Comparison of ENCODE assay signal across 9 cellular contexts in the genomic region with DNA sequence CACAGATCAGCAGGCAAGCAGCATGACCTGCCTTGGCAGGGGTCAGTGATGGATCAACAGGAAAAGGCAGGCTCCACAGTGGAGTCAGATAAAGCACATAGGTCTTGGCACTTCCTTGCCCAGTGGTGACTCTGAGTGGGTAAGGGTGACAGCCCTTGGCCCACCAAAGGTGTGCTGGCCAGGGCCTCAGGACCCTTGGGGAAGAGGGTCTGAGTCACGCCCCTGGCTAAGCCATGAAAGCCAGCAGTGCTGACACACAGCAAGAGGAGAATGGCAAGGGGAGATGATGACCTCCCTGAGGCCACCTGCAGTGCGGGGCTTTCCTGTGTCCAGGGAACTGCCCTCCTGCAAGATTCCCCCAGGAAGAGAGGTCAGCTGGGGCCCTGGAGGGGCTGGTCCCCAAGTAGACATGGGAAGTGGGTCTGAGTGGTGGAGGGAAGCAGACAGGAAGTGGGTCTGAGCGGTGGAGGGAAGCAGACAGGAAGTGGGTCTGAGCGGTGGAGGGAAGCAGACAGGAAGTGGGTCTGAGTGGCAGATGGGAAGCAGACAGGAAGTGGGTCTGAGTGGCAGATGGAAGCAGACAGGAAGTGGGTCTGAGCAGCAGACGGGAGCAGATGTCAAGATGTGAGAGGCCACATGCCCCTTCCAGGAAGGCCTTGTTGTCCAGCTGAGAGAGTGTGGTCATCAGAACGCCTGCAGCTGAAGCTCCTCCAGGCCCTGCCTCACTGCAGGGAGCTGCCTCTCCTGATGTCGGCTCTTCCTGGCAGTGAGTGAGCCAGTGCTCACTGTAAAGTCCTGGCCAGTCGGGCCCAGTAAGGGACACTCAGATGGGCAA. TPM values are rescaled to one million over a fixed set of nuclear protein-coding genes. Genes with fewer than 3 reads are reported as not detected.
DNase-seq lines count a peak whose midpoint lies in the region; ATAC-seq and TF ChIP-seq lines count a peak whose summit lies in the region.
"Had no signal": no experiment of that assay in that cellular context is flagged by ENCODE, and none has a peak within 500 bp of the region (broad histone marks: within the 10 kb centered on the region; RNA-seq: fewer than 3 reads in every experiment).

No MANE protein-coding gene starts in this region.

- CTCF ChIA-PET in activated CD8-positive, alpha-beta T cell treated with anti-CD3 and anti-CD28 coated beads for 36 hours (lab: Charles Lee) = no interaction called here

- no peaks in the 10 kb centered on the region for H3K36me3 ChIP-seq in body of pancreas (replicated peaks in 1 of 2; ENCODE audit: insufficient read depth in 1 of 2, low read depth in 2 of 2)
- H3K36me3 ChIP-seq in esophagus squamous epithelium = no peaks in the 10 kb centered on the region

- peak overlapping the region; percentile 88 for H3K27ac Mint-ChIP-seq in activated CD8-positive, alpha-beta T cell treated with anti-CD3 and anti-CD28 coated beads for 36 hours
- H3K27ac Mint-ChIP-seq in stimulated activated naive CD8-positive, alpha-beta T cell treated with anti-CD3 and anti-CD28 coated beads, Interleukin-15, Interleukin-2, amounts not matched to agents 100 ng/mL and 50 ng/mL, for 24 hours = peak overlapping the region; percentile 95

- DNase-seq in activated T-cell treated with anti-CD3 and anti-CD28 coated beads for 48 hours (ENCODE audit: low read depth) (peak; percentile 13), kidney tubule cell (ENCODE audit: low spot score) (peak; percentile 5), body of pancreas (no peak), esophagus squamous epithelium (lab: John Stamatoyannopoulos, UW) (no peak)
- no peak for DNase-seq in activated T-cell treated with anti-CD3 and anti-CD28 coated beads, Interleukin-2, amount 50 U/mL, for 1 hour
- peak; percentile 66 for DNase-seq in activated CD8-positive, alpha-beta T cell treated with anti-CD3 and anti-CD28 coated beads for 36 hours
- DNase-seq: NCI-H510A treated with DMSO at 0.1 percent for 48 hours had no signal

- WGBS in body of pancreas, 2 donors = 75 to 86% methylated on average over 7 to 8 of the region's 8 CpGs
- 59 to 77% methylated on average over 6 to 7 of the region's 8 CpGs for whole genome bisulfite sequencing in esophagus squamous epithelium, 2 donors

- H3K4me1 ChIP-seq in body of pancreas (no peaks in the 10 kb centered on the region), esophagus squamous epithelium (no peaks in the 10 kb centered on the region)

- H3K27me3 Mint-ChIP-seq in activated CD8-positive, alpha-beta T cell treated with anti-CD3 and anti-CD28 coated beads for 36 hours = no peaks in the 10 kb centered on the region
- no peaks in the 10 kb centered on the region for H3K27me3 Mint-ChIP-seq in stimulated activated naive CD8-positive, alpha-beta T cell treated with anti-CD3 and anti-CD28 coated beads, Interleukin-15, Interleukin-2, amounts not matched to agents 100 ng/mL and 50 ng/mL, for 24 hours

- no peak for TF ChIP-seq CTCF in activated CD8-positive, alpha-beta T cell treated with anti-CD3 and anti-CD28 coated beads for 36 hours (IDR thresholded peaks at IDR 0.05)
- TF ChIP-seq CTCF in body of pancreas (IDR thresholded peaks at IDR 0.05) (no peak), esophagus squamous epithelium (IDR thresholded peaks at IDR 0.05) (no peak)

- POLR2A ChIA-PET in activated CD8-positive, alpha-beta T cell treated with anti-CD3 and anti-CD28 coated beads for 36 hours (lab: Charles Lee) = interaction anchor here (1.0 kb wide), 1 partner anchor 17 kb away, joined by 4 read pairs; no protein-coding TSS in a partner anchor

- H3K4me3 Mint-ChIP-seq in activated CD8-positive, alpha-beta T cell treated with anti-CD3 and anti-CD28 coated beads for 36 hours = no peak overlapping the region
- H3K4me3 Mint-ChIP-seq in stimulated activated naive CD8-positive, alpha-beta T cell treated with anti-CD3 and anti-CD28 coated beads, Interleukin-15, Interleukin-2, amounts not matched to agents 100 ng/mL and 50 ng/mL, for 24 hours = peak overlapping the region; percentile 20

- peaks cover 13% of the 10 kb centered on the region for H3K9me3 Mint-ChIP-seq in activated CD8-positive, alpha-beta T cell treated with anti-CD3 and anti-CD28 coated beads for 36 hours
- peaks cover 10% of the 10 kb centered on the region for H3K9me3 Mint-ChIP-seq in stimulated activated naive CD8-positive, alpha-beta T cell treated with anti-CD3 and anti-CD28 coated beads, Interleukin-15, Interleukin-2, amounts not matched to agents 100 ng/mL and 50 ng/mL, for 24 hours

- TF ChIP-seq POLR2A in body of pancreas (IDR thresholded peaks at IDR 0.05) (no peak), esophagus squamous epithelium (IDR thresholded peaks at IDR 0.05) (no peak)

- no peaks in the 10 kb centered on the region for H3K9me3 ChIP-seq in body of pancreas
- H3K9me3 ChIP-seq in esophagus squamous epithelium = no peaks in the 10 kb centered on the region

- no peaks in the 10 kb centered on the region for H3K27me3 ChIP-seq in body of pancreas
- H3K27me3 ChIP-seq in esophagus squamous epithelium = peaks cover 0 to 6% (median 0%) of the 10 kb centered on the region in 4 donors

- intact Hi-C loops in activated CD8-positive, alpha-beta T cell treated with anti-CD3 and anti-CD28 coated beads for 36 hours (cut with micrococcal nuclease) = no loop called here
- intact Hi-C loops in body of pancreas (cut with DNase I) (no loop called here), esophagus squamous epithelium (cut with DNase I) (no loop called here)

- no peak overlapping the region for H3K27ac ChIP-seq in body of pancreas
- H3K27ac ChIP-seq in esophagus squamous epithelium = no peak overlapping the region

- peak; percentile 71 for ATAC-seq in activated CD8-positive, alpha-beta T cell treated with anti-CD3 and anti-CD28 coated beads for 36 hours
- ATAC-seq in GM21723 (IDR thresholded peaks at IDR 0.05; ENCODE audit: unreplicated experiment) = no peak
- no peak for ATAC-seq in body of pancreas

- H3K4me3 ChIP-seq in body of pancreas = no peak overlapping the region
- H3K4me3 ChIP-seq in esophagus squamous epithelium = no peak overlapping the region

- peaks cover 35% of the 10 kb centered on the region for H3K4me1 Mint-ChIP-seq in activated CD8-positive, alpha-beta T cell treated with anti-CD3 and anti-CD28 coated beads for 36 hours (ENCODE audit: low read depth)
- H3K4me1 Mint-ChIP-seq in stimulated activated naive CD8-positive, alpha-beta T cell treated with anti-CD3 and anti-CD28 coated beads, Interleukin-15, Interleukin-2, amounts not matched to agents 100 ng/mL and 50 ng/mL, for 24 hours (ENCODE audit: low read depth) = peaks cover 34% of the 10 kb centered on the region

- H3K36me3 Mint-ChIP-seq in activated CD8-positive, alpha-beta T cell treated with anti-CD3 and anti-CD28 coated beads for 36 hours (ENCODE audit: low read depth) = peaks cover 7% of the 10 kb centered on the region
- H3K36me3 Mint-ChIP-seq in stimulated activated naive CD8-positive, alpha-beta T cell treated with anti-CD3 and anti-CD28 coated beads, Interleukin-15, Interleukin-2, amounts not matched to agents 100 ng/mL and 50 ng/mL, for 24 hours (ENCODE audit: low read depth) = peaks cover 9% of the 10 kb centered on the region

RNA-seq across cellular contexts. Expression of gene DIO3, which starts 34.8 kb away (rescaled TPM):
- not detected for total RNA-seq in activated CD8-positive, alpha-beta T cell treated with anti-CD3 and anti-CD28 coated beads for 36 hours
- total RNA-seq in body of pancreas = 1 to 10 TPM; 1.3 to 2.0 TPM
- 1 to 10 TPM in 1 of 4 donors, under 1 TPM in 3; 0.18 to 4.0 (median 0.53) TPM for total RNA-seq in esophagus squamous epithelium

Comparison
In these comparisons a context has a peak if more than half of its experiments do, and no peak if none do; other contexts are left out.
1. DNase-seq: peak in activated T-cell treated with anti-CD3 and anti-CD28 coated beads for 48 hours (single experiment), activated CD8-positive, alpha-beta T cell treated with anti-CD3 and anti-CD28 coated beads for 36 hours (single experiment) and kidney tubule cell (single experiment); none in activated T-cell treated with anti-CD3 and anti-CD28 coated beads, Interleukin-2, amount 50 U/mL, for 1 hour (single experiment), body of pancreas (0 of 4) and esophagus squamous epithelium (single experiment).